19 cellular contexts compared by ENCODE assay signal in genomic region chr6:108804976-108805375, GRCh38.
"Had no signal": no experiment of that assay in that cellular context is flagged by ENCODE, and none has a peak within 500 bp of the region (broad histone marks: within the 10 kb centered on the region; RNA-seq: fewer than 3 reads in every experiment).

No MANE protein-coding gene starts in this region.

- H3K79me2 ChIP-seq: parathyroid adenoma had no signal

- ATAC-seq: esophagus mucosa; heart right ventricle; stimulated activated naive CD8-positive, alpha-beta T cell treated with anti-CD3 and anti-CD28 coated beads, Interleukin-15, amount 100 ng/mL, for 72 hours had no signal

- H3K9me3 ChIP-seq: heart right ventricle, prostate gland, right lobe of liver, testis, tibial nerve, upper lobe of right lung, vagina had no signal

- H3K36me3 ChIP-seq: heart right ventricle, prostate gland, right lobe of liver, tibial nerve, upper lobe of right lung, vagina had no signal

- H3K27ac ChIP-seq: parathyroid adenoma, prostate gland, right lobe of liver, testis, tibial nerve, upper lobe of right lung, vagina had no signal

- H3K4me3 ChIP-seq: heart right ventricle, prostate gland, right lobe of liver, testis, tibial nerve, upper lobe of right lung, vagina had no signal

- DNase-seq: effector memory CD4-positive, alpha-beta T cell; heart right ventricle; hypothalamus; kidney glomerular epithelial cell; mesendoderm; naive B cell; occipital lobe; retina; right lobe of liver; stimulated activated CD4-positive, alpha-beta T cell treated with anti-CD3 and anti-CD28 coated beads, Interleukin-4, amount 100 ng/mL, for 24 hours; stimulated activated naive B cell treated with anti-CD40 and anti-IgM and Interleukin-4, amounts not matched to agents 10 μg/mL and 1 μg/mL and 100 μg/mL, for 72 hours; stimulated activated naive CD8-positive, alpha-beta T cell treated with anti-CD3 and anti-CD28 coated beads, Interleukin-15, amount 100 ng/mL, for 72 hours; testis; upper lobe of right lung had no signal

- H2AFZ ChIP-seq: parathyroid adenoma had no signal

- H3K4me1 ChIP-seq: prostate gland, right lobe of liver, vagina had no signal
